22 cellular contexts compared by ENCODE assay signal in genomic region chr1:23395849-23396248, GRCh38. TPM values are rescaled to one million over a fixed set of nuclear protein-coding genes. Genes with fewer than 3 reads are reported as not detected.
DNase-seq lines count a peak whose midpoint lies in the region; ATAC-seq, FAIRE-seq and TF ChIP-seq lines count a peak whose summit lies in the region.
"Had no signal": no experiment of that assay in that cellular context is flagged by ENCODE, and none has a peak within 500 bp of the region (broad histone marks: within the 10 kb centered on the region; RNA-seq: fewer than 3 reads in every experiment).

No MANE protein-coding gene starts in this region.

- peak overlapping the region; percentile 38 for H2AK5ac ChIP-seq in mesenchymal stem cell (ENCODE audit: low read length, severe bottlenecking)

- no peak overlapping the region for H3K4me3 Mint-ChIP-seq in MCF 10A (ENCODE audit: unreplicated experiment)
- H3K4me3 Mint-ChIP-seq: CD8-positive, alpha-beta T cell had no signal

- no peak for TF ChIP-seq CTCF in breast epithelium (IDR thresholded peaks at IDR 0.05)
- TF ChIP-seq CTCF in MCF 10A (IDR thresholded peaks at IDR 0.05; ENCODE audit: unreplicated experiment), result no peak
- TF ChIP-seq CTCF in K562 (IDR thresholded peaks at IDR 0.05 in 2 of 3, conservative IDR thresholded peaks at IDR 0.05 in 1 of 3; ENCODE audit: insufficient read depth in 2 of 3, low read depth in 1 of 3, low read length in 3 of 3), result no peak
- TF ChIP-seq CTCF in suprapubic skin (IDR thresholded peaks at IDR 0.05), result no peak
- TF ChIP-seq CTCF in A673 (conservative IDR thresholded peaks at IDR 0.05; ENCODE audit: low read depth, low read length), result no peak

- H4K20me1 ChIP-seq in K562 (replicated peaks; ENCODE audit: control insufficient read depth, insufficient read depth, low read length), result no peaks in the 10 kb centered on the region

- H3K27me3 ChIP-seq in breast epithelium (no peaks in the 10 kb centered on the region), K562 (ENCODE audit: control insufficient read depth in 2 of 2, insufficient read depth in 2 of 2, low read length in 2 of 2) (peaks cover 0 to 5% of the 10 kb centered on the region in 2 experiments; a peak in 2 of 5 replicates), mesenchymal stem cell (ENCODE audit: control insufficient read depth in 1 of 2, insufficient read depth in 1 of 2, low read length in 2 of 2) (no peaks in the 10 kb centered on the region), suprapubic skin (no peaks in the 10 kb centered on the region), A673 (replicated peaks; ENCODE audit: insufficient read depth, low read depth, low read length, poor library complexity) (no peaks in the 10 kb centered on the region)
- H3K27me3 ChIP-seq: gastroesophageal sphincter had no signal

- H3K4me1 Mint-ChIP-seq in MCF 10A (ENCODE audit: insufficient read depth, unreplicated experiment), result peaks cover 6% of the 10 kb centered on the region

- H3K4me2 ChIP-seq in K562 (ENCODE audit: insufficient read depth, low read length) (no peak overlapping the region), mesenchymal stem cell (ENCODE audit: low read length, poor library complexity, severe bottlenecking) (no peak overlapping the region)

- CTCF ChIA-PET in MCF 10A (lab: Yijun Ruan, JAX) (interaction anchor here (0.5 kb wide), 1 partner anchor 173 kb away, joined by 3 read pairs; no protein-coding TSS in a partner anchor), K562 (lab: Yijun Ruan, JAX; ENCODE audit: low intra/inter-chr PET ratio) (no interaction called here), A673 (lab: Charles Lee) (interaction anchor here (1.0 kb wide), 1 partner anchor 8 kb away, joined by 3 read pairs; no protein-coding TSS in a partner anchor)

- H3K4me1 ChIP-seq in breast epithelium (peaks cover 0 to 5% of the 10 kb centered on the region in 2 donors), K562 (replicated peaks in 1 of 2; ENCODE audit: control insufficient read depth in 2 of 2, insufficient read depth in 2 of 2, low read length in 2 of 2) (peaks cover 4 to 9% of the 10 kb centered on the region in 2 experiments; a peak in 4 of 5 replicates), mesenchymal stem cell (ENCODE audit: control insufficient read depth, insufficient read depth, low read depth, low read length) (peaks cover 14% of the 10 kb centered on the region), suprapubic skin (peaks cover 22% of the 10 kb centered on the region), A673 (ENCODE audit: insufficient read depth, low read length, poor library complexity, severe bottlenecking) (peaks cover 12% of the 10 kb centered on the region)

- no peaks in the 10 kb centered on the region for H3K27me3 Mint-ChIP-seq in MCF 10A (ENCODE audit: insufficient read depth, unreplicated experiment)

- no peak overlapping the region for H3K23ac ChIP-seq in mesenchymal stem cell (ENCODE audit: low read length in 2 of 2)

- no peak for FAIRE-seq in K562 (lab: Jason Lieb, UNC)

- POLR2A ChIA-PET in MCF 10A (lab: Yijun Ruan, JAX), result interaction anchor here (2.5 kb wide), 1 partner anchor 51 kb away, joined by 7 read pairs; the partner anchor contains the start of gene HNRNPR
- POLR2A ChIA-PET in K562 (lab: Yijun Ruan, JAX), result interaction anchor here (0.6 kb wide), 1 partner anchor 79 kb away, joined by 5 read pairs; no protein-coding TSS in a partner anchor
- POLR2A ChIA-PET in A673 (lab: Charles Lee; ENCODE audit: low non-redundant PET), result no interaction called here

- peak overlapping the region; percentile 2 to 52 for H3K4ac ChIP-seq in mesenchymal stem cell (ENCODE audit: low read depth in 1 of 2, low read length in 2 of 2)

- intact Hi-C loops in breast epithelium (cut with DNase I; ENCODE audit: low total_unique reads), result no loop called here
- intact Hi-C loops in MCF 10A (cut with micrococcal nuclease), result no loop called here
- intact Hi-C loops in K562 (cut with micrococcal nuclease), result no loop called here
- intact Hi-C loops in A673 (cut with micrococcal nuclease; ENCODE audit: unreplicated experiment), result no loop called here

- no peaks in the 10 kb centered on the region for H3K79me2 ChIP-seq in K562 (ENCODE audit: control insufficient read depth, insufficient read depth, low read length)

- no peak for TF ChIP-seq EP300 in K562 (IDR thresholded peaks at IDR 0.05; ENCODE audit: low read length)
- no peak for TF ChIP-seq EP300 in suprapubic skin (IDR thresholded peaks at IDR 0.05)

- no peaks in the 10 kb centered on the region for H3K36me3 Mint-ChIP-seq in MCF 10A (ENCODE audit: insufficient read depth, unreplicated experiment)

- no peak overlapping the region for H4K8ac ChIP-seq in mesenchymal stem cell (ENCODE audit: low read length)

- 22% methylated on average over 4 of the region's 4 CpGs for WGBS in K562 (ENCODE audit: insufficient coverage, low coverage, missing lambda C conversion rate)
- WGBS in mesenchymal stem cell, result 85% methylated on average over 4 of the region's 4 CpGs
- WGBS in suprapubic skin, result 83% methylated on average over 4 of the region's 4 CpGs

- H3K27ac Mint-ChIP-seq in MCF 10A (ENCODE audit: low read depth, unreplicated experiment), result no peak overlapping the region
- H3K27ac Mint-ChIP-seq: CD8-positive, alpha-beta T cell had no signal

- H3K27ac ChIP-seq in breast epithelium, result peak overlapping the region; percentile 85 to 92
- no peak overlapping the region for H3K27ac ChIP-seq in K562 (ENCODE audit: extremely low read depth, low read depth, low read length)
- no peak overlapping the region for H3K27ac ChIP-seq in mesenchymal stem cell (ENCODE audit: low read length, poor library complexity, severe bottlenecking)
- peak overlapping the region; percentile 79 for H3K27ac ChIP-seq in suprapubic skin
- H3K27ac ChIP-seq in A673 (ENCODE audit: low read depth, low read length, poor library complexity, severe bottlenecking), result no peak overlapping the region

- H3K18ac ChIP-seq in mesenchymal stem cell (ENCODE audit: low read depth in 1 of 2, low read length in 2 of 2), result peak overlapping the region; percentile 26 to 64

- H3K4me3 ChIP-seq in breast epithelium (no peak overlapping the region), K562 (no peak overlapping the region), mesenchymal stem cell (ENCODE audit: insufficient read depth in 1 of 2, low read depth in 1 of 2, low read length in 2 of 2) (no peak overlapping the region), suprapubic skin (no peak overlapping the region), A673 (ENCODE audit: low read depth, low read length, poor library complexity, severe bottlenecking) (no peak overlapping the region)
- H3K4me3 ChIP-seq: gastroesophageal sphincter had no signal

- no peak overlapping the region for H2BK5ac ChIP-seq in mesenchymal stem cell (ENCODE audit: low read depth, low read length, poor library complexity, severe bottlenecking)

- H3K14ac ChIP-seq in mesenchymal stem cell (ENCODE audit: low read length in 2 of 2), result no peak overlapping the region

- no peak for ATAC-seq in K562
- ATAC-seq: CD8-positive, alpha-beta T cell; gastroesophageal sphincter had no signal

- peak overlapping the region; percentile 75 for H2BK120ac ChIP-seq in mesenchymal stem cell (ENCODE audit: low read depth, low read length)

- no peaks in the 10 kb centered on the region for H3K79me1 ChIP-seq in mesenchymal stem cell (replicated peaks; ENCODE audit: low read length, poor library complexity, severe bottlenecking)

- peak overlapping the region; percentile 21 for H2BK15ac ChIP-seq in mesenchymal stem cell (ENCODE audit: low read depth, poor library complexity, severe bottlenecking)

- H3K9ac ChIP-seq in K562 (ENCODE audit: insufficient read depth in 1 of 2, low read depth in 2 of 2, low read length in 2 of 2), result no peak overlapping the region
- H3K9ac ChIP-seq in mesenchymal stem cell (ENCODE audit: low read length), result peak overlapping the region; percentile 84

- DNase-seq in breast epithelium (ENCODE audit: low spot score in 2 of 2), result no peak
- no peak for DNase-seq in MCF 10A (ENCODE audit: unreplicated experiment)
- no peak for DNase-seq in K562 (ENCODE audit: extremely low read depth in 1 of 4, low spot score in 3 of 4)
- DNase-seq in mesenchymal stem cell, result no peak
- no peak for DNase-seq in suprapubic skin (ENCODE audit: low spot score in 2 of 2)
- DNase-seq in A673 (ENCODE audit: low spot score), result no peak
- DNase-seq in C1 segment of cervical spinal cord (lab: John Stamatoyannopoulos, UW), result no peak
- DNase-seq: activated CD4-positive, CD25-positive, alpha-beta regulatory T cell; aorta; CD8-positive, alpha-beta T cell; DMS153; effector CD4-positive, alpha-beta T cell; GDM1; left cardiac atrium; NCI-H1417; NCI-H524 treated with DMSO at 0.1 percent for 48 hours; RPMI8226; stimulated activated CD4-positive, alpha-beta T cell treated with anti-CD3 and anti-CD28 coated beads, Interleukin-4, amount 100 ng/mL, for 4 hours; substantia nigra; T-helper 9 cell had no signal

- no peak for TF ChIP-seq POLR2A in breast epithelium (IDR thresholded peaks at IDR 0.05)
- no peak for TF ChIP-seq POLR2A in K562 (conservative IDR thresholded peaks at IDR 0.05)
- TF ChIP-seq POLR2A in suprapubic skin (IDR thresholded peaks at IDR 0.05), result no peak

- no peak overlapping the region for H2AFZ ChIP-seq in K562 (ENCODE audit: low read depth, low read length)
- H2AFZ ChIP-seq in mesenchymal stem cell (ENCODE audit: low read depth, low read length), result no peak overlapping the region

- BruUV-seq in MCF 10A (replicated peaks; lab: Mats Ljungman, UMichigan), result no TSS peak
- BruUV-seq in K562 (replicated peaks; lab: Mats Ljungman, UMichigan), result no TSS peak
- BruUV-seq in A673 (replicated peaks; lab: Mats Ljungman, UMichigan), result no TSS peak

- H2BK12ac ChIP-seq in mesenchymal stem cell (ENCODE audit: low read length in 2 of 2), result peak overlapping the region; percentile 9 to 66

- in situ Hi-C loops in K562 (cut with MboI), result no loop called here

- no peaks in the 10 kb centered on the region for H3K9me3 Mint-ChIP-seq in MCF 10A (ENCODE audit: unreplicated experiment)
- H3K9me3 Mint-ChIP-seq: CD8-positive, alpha-beta T cell; neural crest cell had no signal

- H3K36me3 ChIP-seq in breast epithelium (no peaks in the 10 kb centered on the region), K562 (ENCODE audit: control insufficient read depth, insufficient read depth, low read length) (no peaks in the 10 kb centered on the region), mesenchymal stem cell (ENCODE audit: control insufficient read depth in 1 of 2, insufficient read depth in 2 of 2, low read depth in 1 of 2, low read length in 2 of 2) (peaks cover 0 to 28% of the 10 kb centered on the region in 2 experiments), suprapubic skin (peaks cover 16% of the 10 kb centered on the region), A673 (ENCODE audit: insufficient read depth, low read length, poor library complexity, severe bottlenecking) (no peaks in the 10 kb centered on the region)

- H4K91ac ChIP-seq in mesenchymal stem cell (ENCODE audit: low read length), result peak overlapping the region; percentile 11

- no peak for TF ChIP-seq RAD21 in K562 (CRISPR knock-in tag; conservative IDR thresholded peaks at IDR 0.05 in 1 of 2, IDR thresholded peaks at IDR 0.05 in 1 of 2)

- H3K9me3 ChIP-seq in breast epithelium (no peaks in the 10 kb centered on the region), K562 (replicated peaks; ENCODE audit: control insufficient read depth, insufficient read depth, low read depth, low read length) (no peaks in the 10 kb centered on the region; the same call in 1 of the 2 replicates), mesenchymal stem cell (ENCODE audit: control insufficient read depth, low read length) (no peaks in the 10 kb centered on the region), suprapubic skin (no peaks in the 10 kb centered on the region), A673 (ENCODE audit: low read depth, low read length, poor library complexity, severe bottlenecking) (no peaks in the 10 kb centered on the region)
- H3K9me3 ChIP-seq: gastroesophageal sphincter had no signal

- H3K9me1 ChIP-seq in K562 (ENCODE audit: control insufficient read depth, insufficient read depth, low read length), result no peaks in the 10 kb centered on the region

RNA-seq across cellular contexts. Expression of gene ZNF436, which starts 26.2 kb away (rescaled TPM):
- total RNA-seq in breast epithelium, result 10 to 100 TPM; 19.5 to 36.6 (median 23.9) TPM
- 6.5 and 8.0 TPM in 2 replicates for total RNA-seq in MCF 10A (2022)
- total RNA-seq in K562 (2011; cell fraction: chromatin; rRNA removed; ENCODE audit: low replicate concordance), result 10.7 and 18.5 TPM in 2 replicates
- total RNA-seq in K562 (2011; cell fraction: nucleolus; rRNA removed), result 8.7 and 9.7 TPM in 2 replicates
- total RNA-seq in K562 (2011; cell fraction: nucleoplasm; rRNA removed), result 11.4 and 13.0 TPM in 2 replicates
- total RNA-seq in K562 (2014; rRNA removed), result 6.2 and 7.0 TPM in 2 replicates
- total RNA-seq in K562 (2014; rRNA removed; fragmentation: Illumina TruSeq; extraction: Trizol), result 8.3 and 9.4 TPM in 2 replicates
- total RNA-seq in K562 (2015; rRNA removed; fragmentation: Illumina TruSeq; extraction: Trizol), result 11.3 and 11.9 TPM in 2 replicates
- 6.9 and 7.4 TPM in 2 replicates for total RNA-seq in K562 (2021)
- 8.0 and 9.7 TPM in 2 replicates for polyA plus RNA-seq in K562 (2011; rRNA removed)
- 2.4 and 6.8 TPM in 2 replicates for polyA plus RNA-seq in K562 (2011; cell fraction: cytosol; rRNA removed)
- polyA plus RNA-seq in K562 (2011; cell fraction: nucleus; rRNA removed), result 9.0 and 14.4 TPM in 2 replicates
- 4.6 and 5.2 TPM in 2 replicates for polyA plus RNA-seq in K562 (2012)
- 6.8 and 7.3 TPM in 2 replicates for polyA plus RNA-seq in K562 (2014; fragmentation: Illumina TruSeq; extraction: Trizol)
- polyA plus RNA-seq in K562 (2014; fragmentation: Nextera tagmentation; extraction: Ambion mirVana), result 1 to 10 TPM; 2.1 to 3.3 TPM
- polyA plus RNA-seq in K562 (2014; rRNA removed), result 3.8 and 4.5 TPM in 2 replicates
- polyA minus RNA-seq in K562 (2011; rRNA and poly(A)+ RNA removed), result 18.1 and 28.7 TPM in 2 replicates
- 7.3 and 7.8 TPM in 2 replicates for polyA minus RNA-seq in K562 (2011; cell fraction: cytosol; rRNA and poly(A)+ RNA removed)
- 7.9 and 17.7 TPM in 2 replicates for polyA minus RNA-seq in K562 (2011; cell fraction: nucleus; rRNA and poly(A)+ RNA removed)
- 10.9 TPM for polyA plus RNA-seq in mesenchymal stem cell (2013, experiment 1 of 2)
- 10.8 TPM for polyA plus RNA-seq in mesenchymal stem cell (2013, experiment 2 of 2)
- total RNA-seq in suprapubic skin, result 10 to 100 TPM; 21.1 to 38.2 (median 30.3) TPM
- 13.7 and 14.8 TPM in 2 replicates for total RNA-seq in A673 (2021)

RNA-seq across cellular contexts. Expression of gene TCEA3, which starts 28.7 kb away (rescaled TPM):
- total RNA-seq in breast epithelium (10 to 100 TPM in 2 of 3 donors, 1 to 10 TPM in 1; 8.5 to 38.0 (median 31.2) TPM), MCF 10A (2022) (0.49 and 1.5 TPM in 2 replicates), K562 (2014; rRNA removed) (0.33 and 0.54 TPM in 2 replicates), K562 (2014; rRNA removed; fragmentation: Illumina TruSeq; extraction: Trizol) (0.45 and 0.51 TPM in 2 replicates), K562 (2015; rRNA removed; fragmentation: Illumina TruSeq; extraction: Trizol) (0.34 and 0.36 TPM in 2 replicates), K562 (2021) (0.49 and 0.55 TPM in 2 replicates), suprapubic skin (10 to 100 TPM; 34.1 to 93.1 (median 43.2) TPM), A673 (2021) (0.76 and 0.99 TPM in 2 replicates)
- 0.86 and 1.4 TPM in 2 replicates for total RNA-seq in K562 (2011; cell fraction: chromatin; rRNA removed; ENCODE audit: low replicate concordance)
- total RNA-seq in K562 (2011; cell fraction: nucleolus; rRNA removed), result 0.67 and 1.4 TPM in 2 replicates
- total RNA-seq in K562 (2011; cell fraction: nucleoplasm; rRNA removed), result 0.66 and 0.84 TPM in 2 replicates
- polyA plus RNA-seq in K562 (2011; rRNA removed) (0.34 and 0.54 TPM in 2 replicates), K562 (2014; fragmentation: Illumina TruSeq; extraction: Trizol) (0.16 and 0.66 TPM in 2 replicates), K562 (2014; fragmentation: Nextera tagmentation; extraction: Ambion mirVana) (under 1 TPM; 0.03 to 0.10 TPM), K562 (2014; rRNA removed) (0.13 and 0.80 TPM in 2 replicates)
- polyA plus RNA-seq in K562 (2011; cell fraction: cytosol; rRNA removed), result 0.19 and 0.45 TPM in 2 replicates
- 0.81 and 0.90 TPM in 2 replicates for polyA plus RNA-seq in K562 (2011; cell fraction: nucleus; rRNA removed)
- 0.49 and 0.76 TPM in 2 replicates for polyA plus RNA-seq in K562 (2012)
- polyA minus RNA-seq in K562 (2011; rRNA and poly(A)+ RNA removed), result 0.25 and 0.27 TPM in 2 replicates
- not detected in 2 replicates for polyA minus RNA-seq in K562 (2011; cell fraction: cytosol; rRNA and poly(A)+ RNA removed)
- 0.27 and 0.56 TPM in 2 replicates for polyA minus RNA-seq in K562 (2011; cell fraction: nucleus; rRNA and poly(A)+ RNA removed)
- polyA plus RNA-seq in mesenchymal stem cell (2013, experiment 1 of 2), result 27.4 TPM
- polyA plus RNA-seq in mesenchymal stem cell (2013, experiment 2 of 2), result 25.9 TPM

RNA-seq across cellular contexts. Expression of gene HNRNPR, which starts 51.8 kb away (rescaled TPM):
- total RNA-seq in breast epithelium, result 100 to 1,000 TPM in 2 of 3 donors, 10 to 100 TPM in 1; 56.6 to 114 (median 109) TPM
- total RNA-seq in MCF 10A (2022), result 128 and 152 TPM in 2 replicates
- 99.0 and 265 TPM in 2 replicates for total RNA-seq in K562 (2011; cell fraction: chromatin; rRNA removed; ENCODE audit: low replicate concordance)
- 46.7 and 67.2 TPM in 2 replicates for total RNA-seq in K562 (2011; cell fraction: nucleolus; rRNA removed)
- 120 and 158 TPM in 2 replicates for total RNA-seq in K562 (2011; cell fraction: nucleoplasm; rRNA removed)
- total RNA-seq in K562 (2014; rRNA removed), result 212 and 244 TPM in 2 replicates
- 301 and 338 TPM in 2 replicates for total RNA-seq in K562 (2014; rRNA removed; fragmentation: Illumina TruSeq; extraction: Trizol)
- total RNA-seq in K562 (2015; rRNA removed; fragmentation: Illumina TruSeq; extraction: Trizol), result 321 and 351 TPM in 2 replicates
- total RNA-seq in K562 (2021), result 238 and 253 TPM in 2 replicates
- 270 and 360 TPM in 2 replicates for polyA plus RNA-seq in K562 (2011; rRNA removed)
- polyA plus RNA-seq in K562 (2011; cell fraction: cytosol; rRNA removed), result 81.4 and 163 TPM in 2 replicates
- polyA plus RNA-seq in K562 (2011; cell fraction: nucleus; rRNA removed), result 58.1 and 89.0 TPM in 2 replicates
- 153 and 259 TPM in 2 replicates for polyA plus RNA-seq in K562 (2012)
- 318 and 372 TPM in 2 replicates for polyA plus RNA-seq in K562 (2014; fragmentation: Illumina TruSeq; extraction: Trizol)
- polyA plus RNA-seq in K562 (2014; fragmentation: Nextera tagmentation; extraction: Ambion mirVana), result 10 to 100 TPM; 80.9 to 93.4 TPM
- polyA plus RNA-seq in K562 (2014; rRNA removed), result 321 and 349 TPM in 2 replicates
- 270 and 312 TPM in 2 replicates for polyA minus RNA-seq in K562 (2011; rRNA and poly(A)+ RNA removed)
- polyA minus RNA-seq in K562 (2011; cell fraction: cytosol; rRNA and poly(A)+ RNA removed), result 94.9 and 109 TPM in 2 replicates
- polyA minus RNA-seq in K562 (2011; cell fraction: nucleus; rRNA and poly(A)+ RNA removed), result 78.8 and 184 TPM in 2 replicates
- 85.8 TPM for polyA plus RNA-seq in mesenchymal stem cell (2013, experiment 1 of 2)
- 90.1 TPM for polyA plus RNA-seq in mesenchymal stem cell (2013, experiment 2 of 2)
- total RNA-seq in suprapubic skin, result 10 to 100 TPM; 60.9 to 85.3 (median 66.0) TPM
- total RNA-seq in A673 (2021), result 300 and 304 TPM in 2 replicates

Comparison
In these comparisons a context has a peak if more than half of its experiments do, and no peak if none do; other contexts are left out.
1. H3K27ac ChIP-seq: peak in breast epithelium (2 of 2) and suprapubic skin (single experiment); none in K562 (single experiment), mesenchymal stem cell (single experiment) and A673 (single experiment).